ENCODE assay signal across 23 cellular contexts in the genomic region with DNA sequence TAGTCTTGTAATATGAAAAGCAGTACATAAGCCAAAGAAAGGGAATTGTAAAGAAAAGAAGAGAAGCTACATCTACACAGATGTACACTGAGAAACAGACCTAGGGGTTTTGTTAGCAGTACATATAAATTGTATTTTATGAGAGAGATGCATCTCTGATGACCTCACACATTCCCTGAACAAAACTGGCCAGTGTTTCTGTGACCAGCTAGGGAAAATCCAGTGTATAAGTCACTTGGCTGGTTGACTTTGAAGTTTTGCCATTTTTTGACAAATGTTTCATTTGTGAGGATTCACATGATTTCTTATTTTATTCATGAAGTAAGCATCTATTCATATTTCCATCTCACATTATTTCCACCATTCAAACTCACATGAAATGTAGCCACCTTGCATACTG. TPM values are rescaled to one million over a fixed set of nuclear protein-coding genes. Genes with fewer than 3 reads are reported as not detected.
"Had no signal": no experiment of that assay in that cellular context is flagged by ENCODE, and none has a peak within 500 bp of the region (broad histone marks: within the 10 kb centered on the region; RNA-seq: fewer than 3 reads in every experiment).

No MANE protein-coding gene starts in this region.

- ATAC-seq: left cardiac atrium; naive thymus-derived CD8-positive, alpha-beta T cell; right lobe of liver; stimulated activated effector memory CD8-positive, alpha-beta T cell treated with anti-CD3 and anti-CD28 coated beads, Interleukin-12 subunit alpha, Interleukin-12 subunit beta, amount 100 ng/mL, for 72 hours had no signal

- H3K4me1 Mint-ChIP-seq: stimulated activated effector memory CD8-positive, alpha-beta T cell treated with anti-CD3 and anti-CD28 coated beads, Interleukin-12 subunit alpha, Interleukin-12 subunit beta, amount 100 ng/mL, for 72 hours had no signal

- H3K27me3 ChIP-seq: adrenal gland, esophagus squamous epithelium, ovary, right lobe of liver, stomach, thyroid gland had no signal

- H3K9me3 Mint-ChIP-seq: dendritic cell treated with granulocyte-macrophage colony-stimulating factor and Interleukin-4, amounts not matched to agents 40 ng/mL and 50 ng/mL, for 4 days; immature natural killer cell; naive thymus-derived CD8-positive, alpha-beta T cell; stimulated activated effector memory CD8-positive, alpha-beta T cell treated with anti-CD3 and anti-CD28 coated beads, Interleukin-12 subunit alpha, Interleukin-12 subunit beta, amount 100 ng/mL, for 72 hours had no signal

- H3K36me3 Mint-ChIP-seq: immature natural killer cell; naive thymus-derived CD8-positive, alpha-beta T cell; stimulated activated effector memory CD8-positive, alpha-beta T cell treated with anti-CD3 and anti-CD28 coated beads, Interleukin-12 subunit alpha, Interleukin-12 subunit beta, amount 100 ng/mL, for 72 hours had no signal

- H3K27ac Mint-ChIP-seq: dendritic cell treated with granulocyte-macrophage colony-stimulating factor and Interleukin-4, amounts not matched to agents 40 ng/mL and 50 ng/mL, for 4 days; immature natural killer cell; naive thymus-derived CD8-positive, alpha-beta T cell; stimulated activated effector memory CD8-positive, alpha-beta T cell treated with anti-CD3 and anti-CD28 coated beads, Interleukin-12 subunit alpha, Interleukin-12 subunit beta, amount 100 ng/mL, for 72 hours had no signal

- H3K4me3 ChIP-seq: adrenal gland, esophagus squamous epithelium, ovary, right lobe of liver, smooth muscle cell, stomach, thyroid gland had no signal

- H3K4me2 ChIP-seq: smooth muscle cell had no signal

- H3K27ac ChIP-seq: adrenal gland, esophagus squamous epithelium, ovary, right lobe of liver, stomach, thyroid gland had no signal

- H3K4me1 ChIP-seq: esophagus squamous epithelium, right lobe of liver had no signal

- DNase-seq: activated CD4-positive, alpha-beta T cell treated with anti-CD3 and anti-CD28 coated beads, Interleukin-2, amount 50 U/mL, for 1 hour; activated CD4-positive, CD25-positive, alpha-beta regulatory T cell treated with anti-CD3 and anti-CD28 coated beads, Interleukin-2, amount 50 U/mL, for 72 hours; activated CD8-positive, alpha-beta memory T cell treated with anti-CD3 and anti-CD28 coated beads for 24 hours; activated CD8-positive, alpha-beta memory T cell treated with anti-CD3 and anti-CD28 coated beads, Interleukin-2, amount 50 U/mL, for 48 hours; activated effector memory CD4-positive, alpha-beta T cell treated with anti-CD3 and anti-CD28 coated beads, Interleukin-2, amount 50 U/mL, for 16 hours; activated naive CD4-positive, alpha-beta T cell treated with anti-CD3 and anti-CD28 coated beads, Interleukin-2, amount 50 U/mL, for 16 hours; activated T-cell treated with anti-CD3 and anti-CD28 coated beads, Interleukin-2, amount 50 U/mL, for 48 hours; adrenal gland; effector memory CD4-positive, alpha-beta T cell; esophagus squamous epithelium; immature natural killer cell; left cardiac atrium; mesendoderm; naive thymus-derived CD8-positive, alpha-beta T cell; ovary; right lobe of liver; stimulated activated CD4-positive, alpha-beta T cell treated with anti-CD3 and anti-CD28 coated beads, Interleukin-4, amount 100 ng/mL, for 24 hours; stomach; thyroid gland had no signal

- H3K36me3 ChIP-seq: adrenal gland, esophagus squamous epithelium, ovary, right lobe of liver, stomach, thyroid gland had no signal

- H3K27me3 Mint-ChIP-seq: dendritic cell treated with granulocyte-macrophage colony-stimulating factor and Interleukin-4, amounts not matched to agents 40 ng/mL and 50 ng/mL, for 4 days had no signal

- H3K9me3 ChIP-seq: adrenal gland, esophagus squamous epithelium, ovary, right lobe of liver, stomach, thyroid gland had no signal

- H3K4me3 Mint-ChIP-seq: dendritic cell treated with granulocyte-macrophage colony-stimulating factor and Interleukin-4, amounts not matched to agents 40 ng/mL and 50 ng/mL, for 4 days; immature natural killer cell; naive thymus-derived CD8-positive, alpha-beta T cell; stimulated activated effector memory CD8-positive, alpha-beta T cell treated with anti-CD3 and anti-CD28 coated beads, Interleukin-12 subunit alpha, Interleukin-12 subunit beta, amount 100 ng/mL, for 72 hours had no signal

RNA-seq across cellular contexts. Expression of a gene that starts 28.3 kb away (rescaled TPM):
- total RNA-seq: naive thymus-derived CD8-positive, alpha-beta T cell; T-helper 1 cell treated with Interleukin-12 subunit alpha and Interleukin-12 subunit beta and Interleukin-4 antibody, amounts not matched to agents 30 ng/mL and 1 ng/mL, for 36 hours had no signal
- polyA plus RNA-seq: immature natural killer cell; naive thymus-derived CD8-positive, alpha-beta T cell; smooth muscle cell had no signal
